In the genomic region with DNA sequence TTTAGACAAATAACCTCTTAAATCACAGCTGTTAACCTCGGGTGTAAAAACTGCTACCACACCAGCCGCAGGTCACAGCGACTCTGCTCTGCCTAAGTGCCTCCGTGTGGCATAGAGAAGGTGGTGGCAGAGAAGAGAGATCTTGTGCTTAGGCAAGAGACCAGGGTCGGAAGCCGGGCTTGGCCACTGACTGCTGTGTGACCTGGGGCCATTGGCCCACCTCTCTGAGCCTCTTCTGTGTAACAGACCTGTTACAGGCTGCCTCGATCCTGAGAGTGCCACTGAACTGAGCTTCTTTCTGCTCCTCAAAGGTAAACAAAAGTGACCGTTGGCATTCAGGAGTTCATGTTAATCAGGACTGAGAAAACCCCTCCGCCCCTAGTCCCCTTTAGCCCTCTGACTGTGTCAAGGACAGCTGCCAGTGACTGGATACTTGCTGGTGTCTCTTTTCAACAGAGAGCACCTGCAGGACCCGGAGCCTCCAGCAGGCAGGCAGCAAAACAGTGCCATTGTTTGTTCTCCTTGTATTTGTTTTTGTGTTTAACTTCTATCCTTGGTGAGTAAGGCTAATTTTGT, we compare ENCODE assay signal across 12 cellular contexts. TPM values are rescaled to one million over a fixed set of nuclear protein-coding genes. Genes with fewer than 3 reads are reported as not detected.
DNase-seq lines count a peak whose midpoint lies in the region; ATAC-seq and TF ChIP-seq lines count a peak whose summit lies in the region.
"Had no signal": no experiment of that assay in that cellular context is flagged by ENCODE, and none has a peak within 500 bp of the region (broad histone marks: within the 10 kb centered on the region; RNA-seq: fewer than 3 reads in every experiment).

No MANE protein-coding gene starts in this region.

- peak overlapping the region in 4 of 7 donors; percentile 37 to 74 (median 56) for H3K27ac Mint-ChIP-seq in CD4-positive, alpha-beta memory T cell
- peak overlapping the region; percentile 14 for H3K27ac Mint-ChIP-seq in glutamatergic neuron (ENCODE audit: unreplicated experiment)
- H3K27ac Mint-ChIP-seq in progenitor cell of endocrine pancreas, result peak overlapping the region; percentile 69

- H3K4me1 ChIP-seq in CD4-positive, alpha-beta memory T cell (ENCODE audit: insufficient read depth, low read length), result peaks cover 45% of the 10 kb centered on the region

- no peaks in the 10 kb centered on the region for H3K27me3 ChIP-seq in CD4-positive, alpha-beta memory T cell (ENCODE audit: insufficient read depth, low read length)

- peaks cover 38 to 82% (median 65%) of the 10 kb centered on the region in 4 donors for H3K4me1 Mint-ChIP-seq in CD4-positive, alpha-beta memory T cell
- H3K4me1 Mint-ChIP-seq in glutamatergic neuron (ENCODE audit: low read depth, unreplicated experiment) (peaks cover 58% of the 10 kb centered on the region), progenitor cell of endocrine pancreas (ENCODE audit: low read depth) (peaks cover 32% of the 10 kb centered on the region)

- intact Hi-C loops in CD4-positive, alpha-beta memory T cell (cut with micrococcal nuclease), result no loop called here

- no peaks in the 10 kb centered on the region for H3K9me3 Mint-ChIP-seq in CD4-positive, alpha-beta memory T cell
- H3K9me3 Mint-ChIP-seq in glutamatergic neuron (ENCODE audit: unreplicated experiment) (peaks cover 23% of the 10 kb centered on the region), progenitor cell of endocrine pancreas (ENCODE audit: low read depth) (no peaks in the 10 kb centered on the region)

- TF ChIP-seq CTCF in glutamatergic neuron (IDR thresholded peaks at IDR 0.05; ENCODE audit: partially characterized antibody, unreplicated experiment) (peak; percentile 12), progenitor cell of endocrine pancreas (IDR thresholded peaks at IDR 0.05; ENCODE audit: unreplicated experiment) (peak; percentile 33)

- no peak overlapping the region for H3K4me3 ChIP-seq in CD4-positive, alpha-beta memory T cell (ENCODE audit: low read length in 2 of 2)

- H3K4me3 Mint-ChIP-seq in CD4-positive, alpha-beta memory T cell, result no peak overlapping the region
- H3K4me3 Mint-ChIP-seq in glutamatergic neuron (ENCODE audit: unreplicated experiment), result no peak overlapping the region
- no peak overlapping the region for H3K4me3 Mint-ChIP-seq in progenitor cell of endocrine pancreas (ENCODE audit: low read depth)

- no peaks in the 10 kb centered on the region for H3K27me3 Mint-ChIP-seq in CD4-positive, alpha-beta memory T cell
- H3K27me3 Mint-ChIP-seq in glutamatergic neuron (ENCODE audit: unreplicated experiment), result peaks cover 23% of the 10 kb centered on the region
- no peaks in the 10 kb centered on the region for H3K27me3 Mint-ChIP-seq in progenitor cell of endocrine pancreas

- no peak for DNase-seq in CD4-positive, alpha-beta memory T cell
- peak; percentile 52 for DNase-seq in NCI-H146 (lab: John Stamatoyannopoulos, UW)
- no peak for DNase-seq in glutamatergic neuron
- DNase-seq in progenitor cell of endocrine pancreas (ENCODE audit: low spot score, unreplicated experiment), result no peak
- DNase-seq in NCI-H1417 treated with DMSO at 0.1 percent for 48 hours (lab: John Stamatoyannopoulos, UW), result no peak
- DNase-seq: activated CD8-positive, alpha-beta memory T cell treated with anti-CD3 and anti-CD28 coated beads, Interleukin-2, amount 50 U/mL, for 4 hours; COR-L47; HCEC 1CT; KG1 had no signal

- ATAC-seq in HG02885 (IDR thresholded peaks at IDR 0.05; ENCODE audit: poor library complexity, unreplicated experiment), result no peak
- no peak for ATAC-seq in HG02610 (IDR thresholded peaks at IDR 0.05; ENCODE audit: unreplicated experiment)
- ATAC-seq in HG03571 (IDR thresholded peaks at IDR 0.05; ENCODE audit: unreplicated experiment), result no peak

- no peaks in the 10 kb centered on the region for H3K36me3 ChIP-seq in CD4-positive, alpha-beta memory T cell (ENCODE audit: insufficient read depth, low read length)

- CTCF ChIA-PET in CD4-positive, alpha-beta memory T cell (lab: Charles Lee; ENCODE audit: partially characterized antibody), result interaction anchor here (0.6 to 1.3 kb wide), 2 partner anchors 130 to 1241 kb away, joined by 3 read pairs; no protein-coding TSS in a partner anchor

- no peaks in the 10 kb centered on the region for H3K9me3 ChIP-seq in CD4-positive, alpha-beta memory T cell (ENCODE audit: control insufficient read depth in 1 of 2, low read length in 2 of 2)

- H3K36me3 Mint-ChIP-seq in CD4-positive, alpha-beta memory T cell, result peaks cover 0 to 3% of the 10 kb centered on the region in 2 donors
- H3K36me3 Mint-ChIP-seq in glutamatergic neuron (ENCODE audit: unreplicated experiment) (no peaks in the 10 kb centered on the region), progenitor cell of endocrine pancreas (ENCODE audit: insufficient read depth) (no peaks in the 10 kb centered on the region)

- H3K27ac ChIP-seq in CD4-positive, alpha-beta memory T cell (ENCODE audit: low read depth, low read length), result no peak overlapping the region

- POLR2A ChIA-PET in CD4-positive, alpha-beta memory T cell (lab: Charles Lee; ENCODE audit: partially characterized antibody), result no interaction called here

RNA-seq across cellular contexts. Expression of gene ZMIZ1, which starts 36.5 kb away (rescaled TPM):
- total RNA-seq in CD4-positive, alpha-beta memory T cell, result 10 to 100 TPM; 23.1 to 25.4 TPM
- polyA plus RNA-seq in CD4-positive, alpha-beta memory T cell, result 1 to 10 TPM in 1 of 2 donors, under 1 TPM in 1; 0.58 to 4.9 TPM
- total RNA-seq in glutamatergic neuron (ENCODE audit: unreplicated experiment) (230 TPM), progenitor cell of endocrine pancreas (81.6 and 85.2 TPM in 2 replicates)

Comparison
In these comparisons a context has a peak if more than half of its experiments do, and no peak if none do; other contexts are left out.
1. H3K27ac Mint-ChIP-seq: peak in every context shown above with its lines; median percentile 69 in progenitor cell of endocrine pancreas; 56 in CD4-positive, alpha-beta memory T cell; 14 in glutamatergic neuron.